Comparison of ENCODE assay signal across 8 cellular contexts in genomic region chrX:106415276-106415895, GRCh38.
A peak's percentile ranks its signal among the peaks of the same experiment; 100 is the strongest.
DNase-seq lines count a peak whose midpoint lies in the region; TF ChIP-seq lines count a peak whose summit lies in the region.

No MANE protein-coding gene starts in this region.

- H3K4me3 Mint-ChIP-seq in brain: no peak overlapping the region

- H3K4me1 Mint-ChIP-seq in brain: no peaks in the 10 kb centered on the region

- H3K36me3 Mint-ChIP-seq in brain: no peaks in the 10 kb centered on the region

- H3K27ac Mint-ChIP-seq in brain: no peak overlapping the region

- in situ Hi-C loops in ACHN (cut with HindIII; ENCODE audit: low pct_ligation_motif_present, low pct_unique_long_range_greater_than_20kb, low sequenced_read_pairs): no loop called here

- TF ChIP-seq CTCF in GM10248 (IDR thresholded peaks at IDR 0.05; ENCODE audit: control extremely low read depth, extremely low read depth, low read depth, missing control alignments) (peak; percentile 42), brain (conservative IDR thresholded peaks at IDR 0.05) (peak; percentile 50 to 64)

- POLR2A ChIA-PET in GM10248 (lab: Yijun Ruan, JAX): no interaction called here
- POLR2A ChIA-PET in HEK293T (lab: Yijun Ruan, JAX): no interaction called here

- no peaks in the 10 kb centered on the region for H3K9me3 Mint-ChIP-seq in brain

- no peaks in the 10 kb centered on the region for H3K27me3 Mint-ChIP-seq in brain

- DNase-seq in ACHN: peak; percentile 3
- DNase-seq in GM10248 (ENCODE audit: extremely low spot score): peak; percentile 21
- DNase-seq in HEK293T (ENCODE audit: extremely low spot score): peak; percentile 60
- peak; percentile 20 for DNase-seq in NCI-H1105 (lab: John Stamatoyannopoulos, UW)
- DNase-seq in midbrain (lab: John Stamatoyannopoulos, UW): peak; percentile 9
- DNase-seq in COLO829 (ENCODE audit: low spot score): no peak
- no peak for DNase-seq in islet precursor cell

- CTCF ChIA-PET in GM10248 (lab: Yijun Ruan, JAX) (interaction anchor here (0.6 to 2.8 kb wide), 12 partner anchors 11 to 386 kb away, joined by 3 to 27 read pairs (median 3); no protein-coding TSS in a partner anchor), HEK293T (lab: Yijun Ruan, JAX) (interaction anchor here (0.7 to 2.7 kb wide), 11 partner anchors 9 to 376 kb away, joined by 3 to 16 read pairs (median 4); no protein-coding TSS in a partner anchor)

TF ChIP-seq in HEK293T, 16 proteins besides CTCF, POLR2A, EP300 and RAD21:
- TF ChIP-seq FOXA1 (IDR thresholded peaks at IDR 0.05) (no peak), L3MBTL2 (conservative IDR thresholded peaks at IDR 0.05) (no peak), FOXM1 (IDR thresholded peaks at IDR 0.05; ENCODE audit: borderline replicate concordance) (no peak), BHLHE40 (IDR thresholded peaks at IDR 0.05; ENCODE audit: borderline replicate concordance) (no peak), FOXK2 (IDR thresholded peaks at IDR 0.05) (no peak), LEF1 (IDR thresholded peaks at IDR 0.05; ENCODE audit: borderline replicate concordance) (no peak), ZNF384 (IDR thresholded peaks at IDR 0.05) (no peak), ELF4 (IDR thresholded peaks at IDR 0.05) (no peak)

Comparison
In these comparisons a context has a peak if more than half of its experiments do, and no peak if none do; other contexts are left out.
1. DNase-seq: peak in ACHN (single experiment), GM10248 (single experiment), HEK293T (single experiment), NCI-H1105 (single experiment) and midbrain (single experiment); none in COLO829 (single experiment) and islet precursor cell (single experiment).